Comparison of ENCODE assay signal across 1 cellular context in the genomic region with DNA sequence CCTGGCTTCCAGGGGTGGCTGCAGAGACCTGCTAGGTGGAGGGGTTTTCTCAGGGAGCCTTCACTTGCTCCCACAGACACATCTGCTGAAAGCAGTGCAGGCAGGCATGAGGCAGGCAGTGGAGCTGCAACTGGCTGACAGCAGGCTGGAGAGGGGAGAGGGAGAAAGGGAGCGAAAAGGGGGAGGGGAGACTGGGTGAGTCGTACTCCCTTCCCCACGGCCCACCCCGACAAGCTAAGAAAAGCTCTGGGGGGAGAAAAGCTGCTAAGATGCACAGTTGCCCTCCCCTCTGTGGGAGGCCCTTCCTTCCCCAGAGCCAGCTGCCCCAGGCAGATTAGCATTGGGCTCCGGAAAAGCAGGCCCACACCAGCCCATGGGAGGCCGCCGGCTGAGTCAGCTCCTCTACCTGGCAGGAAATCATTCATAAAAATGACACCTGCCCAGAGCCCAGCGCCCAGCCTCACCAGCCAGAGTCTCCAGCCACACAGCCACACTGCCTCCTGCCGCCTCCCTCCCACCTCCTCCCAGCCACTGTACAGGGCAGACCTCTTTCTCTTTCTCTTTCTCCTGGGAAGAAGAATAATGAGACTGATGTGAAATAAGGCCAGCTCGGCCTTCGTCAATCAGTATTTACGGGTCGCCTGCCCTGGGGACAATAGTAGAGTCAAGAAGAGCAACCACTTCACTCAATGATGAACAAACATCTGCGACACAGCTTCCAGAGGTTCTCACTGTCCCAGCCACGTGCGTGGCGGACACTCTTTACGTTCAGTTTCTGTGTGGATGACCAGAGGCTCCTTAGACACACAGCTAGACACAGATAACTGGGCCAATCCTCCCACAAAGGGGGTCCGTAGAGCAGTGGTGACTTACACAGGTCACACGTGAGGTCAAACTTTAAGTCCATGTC.
TF ChIP-seq lines count a peak whose summit lies in the region.

No MANE protein-coding gene starts in this region.

TF ChIP-seq in K562, 482 proteins besides CTCF, POLR2A, EP300 and RAD21 (continued from another document and continues in another):
- TF ChIP-seq, protein P1, sequence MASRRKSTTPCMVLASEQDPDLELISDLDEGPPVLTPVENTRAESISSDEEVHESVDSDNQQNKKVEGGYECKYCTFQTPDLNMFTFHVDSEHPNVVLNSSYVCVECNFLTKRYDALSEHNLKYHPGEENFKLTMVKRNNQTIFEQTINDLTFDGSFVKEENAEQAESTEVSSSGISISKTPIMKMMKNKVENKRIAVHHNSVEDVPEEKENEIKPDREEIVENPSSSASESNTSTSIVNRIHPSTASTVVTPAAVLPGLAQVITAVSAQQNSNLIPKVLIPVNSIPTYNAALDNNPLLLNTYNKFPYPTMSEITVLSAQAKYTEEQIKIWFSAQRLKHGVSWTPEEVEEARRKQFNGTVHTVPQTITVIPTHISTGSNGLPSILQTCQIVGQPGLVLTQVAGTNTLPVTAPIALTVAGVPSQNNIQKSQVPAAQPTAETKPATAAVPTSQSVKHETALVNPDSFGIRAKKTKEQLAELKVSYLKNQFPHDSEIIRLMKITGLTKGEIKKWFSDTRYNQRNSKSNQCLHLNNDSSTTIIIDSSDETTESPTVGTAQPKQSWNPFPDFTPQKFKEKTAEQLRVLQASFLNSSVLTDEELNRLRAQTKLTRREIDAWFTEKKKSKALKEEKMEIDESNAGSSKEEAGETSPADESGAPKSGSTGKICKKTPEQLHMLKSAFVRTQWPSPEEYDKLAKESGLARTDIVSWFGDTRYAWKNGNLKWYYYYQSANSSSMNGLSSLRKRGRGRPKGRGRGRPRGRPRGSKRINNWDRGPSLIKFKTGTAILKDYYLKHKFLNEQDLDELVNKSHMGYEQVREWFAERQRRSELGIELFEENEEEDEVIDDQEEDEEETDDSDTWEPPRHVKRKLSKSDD (conservative IDR thresholded peaks at IDR 0.05; ENCODE audit: low read length) = no peak
- TF ChIP-seq POLR2B (IDR thresholded peaks at IDR 0.05; ENCODE audit: low read depth, partially characterized antibody) (no peak), FOS (IDR thresholded peaks at IDR 0.05; ENCODE audit: extremely low read depth, insufficient read length) (no peak), ZNF12 (CRISPR knock-in tag; IDR thresholded peaks at IDR 0.05) (no peak), POU5F1 (IDR thresholded peaks at IDR 0.05; ENCODE audit: borderline replicate concordance, low read depth, low read length, partially characterized antibody) (no peak), ZNF384 (IDR thresholded peaks at IDR 0.05; ENCODE audit: low read depth, low read length) (no peak), RNF219 (CRISPR knock-in tag; IDR thresholded peaks at IDR 0.05) (no peak), SIRT6 (IDR thresholded peaks at IDR 0.05; ENCODE audit: low read depth, low read length) (no peak), ELF1 (tag; IDR thresholded peaks at IDR 0.05) (no peak), DNMT1 (IDR thresholded peaks at IDR 0.05) (no peak), SP2 (IDR thresholded peaks at IDR 0.05; ENCODE audit: extremely low read depth, low read depth, low read length, poor library complexity, severe bottlenecking) (no peak), HDAC2 (IDR thresholded peaks at IDR 0.05) (peak; percentile 75; the same call in 1 of the 2 replicates), ZNF518B (CRISPR knock-in tag; IDR thresholded peaks at IDR 0.05) (no peak), ZBTB49 (CRISPR knock-in tag; IDR thresholded peaks at IDR 0.05; ENCODE audit: borderline replicate concordance) (0 out of 2 replicates have a peak, but pooled peaks have one; percentile 61), EWSR1 (IDR thresholded peaks at IDR 0.05; ENCODE audit: borderline replicate concordance, low read depth, partially characterized antibody) (no peak), NR3C1 (CRISPR knock-in tag; IDR thresholded peaks at IDR 0.05) (no peak), MTA3 (IDR thresholded peaks at IDR 0.05; ENCODE audit: borderline replicate concordance) (0 out of 2 replicates have a peak, but pooled peaks have one; percentile 66), SRSF1 (IDR thresholded peaks at IDR 0.05; ENCODE audit: low read depth, low read length) (no peak), PREB (CRISPR knock-in tag; IDR thresholded peaks at IDR 0.05) (no peak), RBM34 (IDR thresholded peaks at IDR 0.05; ENCODE audit: borderline replicate concordance, insufficient read depth, low read length) (no peak), NFRKB (IDR thresholded peaks at IDR 0.05; ENCODE audit: low read depth) (peak; percentile 62; the same call in 1 of the 2 replicates), TFAM (CRISPR knock-in tag; conservative IDR thresholded peaks at IDR 0.05) (no peak), EGR1 (conservative IDR thresholded peaks at IDR 0.05) (peak; percentile 60; the same call in 1 of the 2 replicates), HMG20A (CRISPR knock-in tag; conservative IDR thresholded peaks at IDR 0.05) (no peak), TAF1 (IDR thresholded peaks at IDR 0.05; ENCODE audit: control insufficient read depth, extremely low read depth, insufficient read depth, low read length, severe bottlenecking) (peak; percentile 45), POLR3A (IDR thresholded peaks at IDR 0.05; ENCODE audit: borderline replicate concordance, extremely low read depth, insufficient read depth, insufficient read length) (no peak), IRF2 (CRISPR knock-in tag; IDR thresholded peaks at IDR 0.05) (no peak), KLF1 (tag; IDR thresholded peaks at IDR 0.05) (no peak), ZNF436 (CRISPR knock-in tag; IDR thresholded peaks at IDR 0.05) (no peak), KAT8 (IDR thresholded peaks at IDR 0.05; ENCODE audit: low read depth) (no peak)
- TF ChIP-seq, protein P2, sequence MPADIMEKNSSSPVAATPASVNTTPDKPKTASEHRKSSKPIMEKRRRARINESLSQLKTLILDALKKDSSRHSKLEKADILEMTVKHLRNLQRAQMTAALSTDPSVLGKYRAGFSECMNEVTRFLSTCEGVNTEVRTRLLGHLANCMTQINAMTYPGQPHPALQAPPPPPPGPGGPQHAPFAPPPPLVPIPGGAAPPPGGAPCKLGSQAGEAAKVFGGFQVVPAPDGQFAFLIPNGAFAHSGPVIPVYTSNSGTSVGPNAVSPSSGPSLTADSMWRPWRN (IDR thresholded peaks at IDR 0.05; ENCODE audit: low read depth) = peak; percentile 60; the same call in 1 of the 2 replicates
- TF ChIP-seq, protein P3, sequence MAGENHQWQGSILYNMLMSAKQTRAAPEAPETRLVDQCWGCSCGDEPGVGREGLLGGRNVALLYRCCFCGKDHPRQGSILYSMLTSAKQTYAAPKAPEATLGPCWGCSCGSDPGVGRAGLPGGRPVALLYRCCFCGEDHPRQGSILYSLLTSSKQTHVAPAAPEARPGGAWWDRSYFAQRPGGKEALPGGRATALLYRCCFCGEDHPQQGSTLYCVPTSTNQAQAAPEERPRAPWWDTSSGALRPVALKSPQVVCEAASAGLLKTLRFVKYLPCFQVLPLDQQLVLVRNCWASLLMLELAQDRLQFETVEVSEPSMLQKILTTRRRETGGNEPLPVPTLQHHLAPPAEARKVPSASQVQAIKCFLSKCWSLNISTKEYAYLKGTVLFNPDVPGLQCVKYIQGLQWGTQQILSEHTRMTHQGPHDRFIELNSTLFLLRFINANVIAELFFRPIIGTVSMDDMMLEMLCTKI (IDR thresholded peaks at IDR 0.05; ENCODE audit: partially characterized antibody) = no peak
- TF ChIP-seq, protein P4, sequence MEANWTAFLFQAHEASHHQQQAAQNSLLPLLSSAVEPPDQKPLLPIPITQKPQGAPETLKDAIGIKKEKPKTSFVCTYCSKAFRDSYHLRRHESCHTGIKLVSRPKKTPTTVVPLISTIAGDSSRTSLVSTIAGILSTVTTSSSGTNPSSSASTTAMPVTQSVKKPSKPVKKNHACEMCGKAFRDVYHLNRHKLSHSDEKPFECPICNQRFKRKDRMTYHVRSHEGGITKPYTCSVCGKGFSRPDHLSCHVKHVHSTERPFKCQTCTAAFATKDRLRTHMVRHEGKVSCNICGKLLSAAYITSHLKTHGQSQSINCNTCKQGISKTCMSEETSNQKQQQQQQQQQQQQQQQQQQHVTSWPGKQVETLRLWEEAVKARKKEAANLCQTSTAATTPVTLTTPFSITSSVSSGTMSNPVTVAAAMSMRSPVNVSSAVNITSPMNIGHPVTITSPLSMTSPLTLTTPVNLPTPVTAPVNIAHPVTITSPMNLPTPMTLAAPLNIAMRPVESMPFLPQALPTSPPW (CRISPR knock-in tag; IDR thresholded peaks at IDR 0.05) = peak; percentile 93
- TF ChIP-seq, protein P5, sequence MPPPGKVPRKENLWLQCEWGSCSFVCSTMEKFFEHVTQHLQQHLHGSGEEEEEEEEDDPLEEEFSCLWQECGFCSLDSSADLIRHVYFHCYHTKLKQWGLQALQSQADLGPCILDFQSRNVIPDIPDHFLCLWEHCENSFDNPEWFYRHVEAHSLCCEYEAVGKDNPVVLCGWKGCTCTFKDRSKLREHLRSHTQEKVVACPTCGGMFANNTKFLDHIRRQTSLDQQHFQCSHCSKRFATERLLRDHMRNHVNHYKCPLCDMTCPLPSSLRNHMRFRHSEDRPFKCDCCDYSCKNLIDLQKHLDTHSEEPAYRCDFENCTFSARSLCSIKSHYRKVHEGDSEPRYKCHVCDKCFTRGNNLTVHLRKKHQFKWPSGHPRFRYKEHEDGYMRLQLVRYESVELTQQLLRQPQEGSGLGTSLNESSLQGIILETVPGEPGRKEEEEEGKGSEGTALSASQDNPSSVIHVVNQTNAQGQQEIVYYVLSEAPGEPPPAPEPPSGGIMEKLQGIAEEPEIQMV (tag; conservative IDR thresholded peaks at IDR 0.05; ENCODE audit: low read depth) = no peak
- TF ChIP-seq, protein P6, sequence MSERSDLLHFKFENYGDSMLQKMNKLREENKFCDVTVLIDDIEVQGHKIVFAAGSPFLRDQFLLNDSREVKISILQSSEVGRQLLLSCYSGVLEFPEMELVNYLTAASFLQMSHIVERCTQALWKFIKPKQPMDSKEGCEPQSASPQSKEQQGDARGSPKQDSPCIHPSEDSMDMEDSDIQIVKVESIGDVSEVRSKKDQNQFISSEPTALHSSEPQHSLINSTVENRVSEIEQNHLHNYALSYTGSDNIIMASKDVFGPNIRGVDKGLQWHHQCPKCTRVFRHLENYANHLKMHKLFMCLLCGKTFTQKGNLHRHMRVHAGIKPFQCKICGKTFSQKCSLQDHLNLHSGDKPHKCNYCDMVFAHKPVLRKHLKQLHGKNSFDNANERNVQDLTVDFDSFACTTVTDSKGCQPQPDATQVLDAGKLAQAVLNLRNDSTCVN (CRISPR knock-in tag; IDR thresholded peaks at IDR 0.05) = no peak
